ENCODE assay signal across 8 cellular contexts in genomic region chr4:128191115-128191897, GRCh38.
DNase-seq lines count a peak whose midpoint lies in the region; ATAC-seq lines count a peak whose summit lies in the region.

No MANE protein-coding gene starts in this region.

- in situ Hi-C loops in Caki2 (cut with HindIII; ENCODE audit: low pct_unique_long_range_greater_than_20kb, low sequenced_read_pairs) = no loop called here

- ATAC-seq in GM19463 (IDR thresholded peaks at IDR 0.05; ENCODE audit: unreplicated experiment) = peak; percentile 100
- peak; percentile 97 for ATAC-seq in HG03558 (IDR thresholded peaks at IDR 0.05; ENCODE audit: extremely low read depth, unreplicated experiment)

- peak; percentile 60 for DNase-seq in Caki2 (ENCODE audit: low read depth)
- peak; percentile 85 for DNase-seq in NCI-H82 (lab: John Stamatoyannopoulos, UW)
- DNase-seq in activated CD8-positive, alpha-beta memory T cell treated with anti-CD3 and anti-CD28 coated beads for 48 hours (ENCODE audit: low read depth in 2 of 3, low spot score in 2 of 3) = peak; percentile 2 to 26 (median 16)
- peak; percentile 62 for DNase-seq in epidermal melanocyte (ENCODE audit: insufficient read length, low spot score)
- peak; percentile 81 for DNase-seq in myocyte (ENCODE audit: low read depth)
- peak; percentile 9 to 63 for DNase-seq in stimulated activated CD8-positive, alpha-beta memory T cell treated with anti-CD3 and anti-CD28 coated beads, Interleukin-7, amount 100 ng/mL, for 48 hours (ENCODE audit: extremely low read depth in 1 of 2, low read depth in 1 of 2)

Comparison
In these comparisons a context has a peak if more than half of its experiments do, and no peak if none do; other contexts are left out.
1. Peak in every context shown above with its lines: DNase-seq and ATAC-seq.
2. DNase-seq: peak in every context shown above with its lines; median percentile 85 in NCI-H82; 81 in myocyte; 62 in epidermal melanocyte; 60 in Caki2; 36 in stimulated activated CD8-positive, alpha-beta memory T cell treated with anti-CD3 and anti-CD28 coated beads, Interleukin-7, amount 100 ng/mL, for 48 hours; 16 in activated CD8-positive, alpha-beta memory T cell treated with anti-CD3 and anti-CD28 coated beads for 48 hours.